In the genomic region with DNA sequence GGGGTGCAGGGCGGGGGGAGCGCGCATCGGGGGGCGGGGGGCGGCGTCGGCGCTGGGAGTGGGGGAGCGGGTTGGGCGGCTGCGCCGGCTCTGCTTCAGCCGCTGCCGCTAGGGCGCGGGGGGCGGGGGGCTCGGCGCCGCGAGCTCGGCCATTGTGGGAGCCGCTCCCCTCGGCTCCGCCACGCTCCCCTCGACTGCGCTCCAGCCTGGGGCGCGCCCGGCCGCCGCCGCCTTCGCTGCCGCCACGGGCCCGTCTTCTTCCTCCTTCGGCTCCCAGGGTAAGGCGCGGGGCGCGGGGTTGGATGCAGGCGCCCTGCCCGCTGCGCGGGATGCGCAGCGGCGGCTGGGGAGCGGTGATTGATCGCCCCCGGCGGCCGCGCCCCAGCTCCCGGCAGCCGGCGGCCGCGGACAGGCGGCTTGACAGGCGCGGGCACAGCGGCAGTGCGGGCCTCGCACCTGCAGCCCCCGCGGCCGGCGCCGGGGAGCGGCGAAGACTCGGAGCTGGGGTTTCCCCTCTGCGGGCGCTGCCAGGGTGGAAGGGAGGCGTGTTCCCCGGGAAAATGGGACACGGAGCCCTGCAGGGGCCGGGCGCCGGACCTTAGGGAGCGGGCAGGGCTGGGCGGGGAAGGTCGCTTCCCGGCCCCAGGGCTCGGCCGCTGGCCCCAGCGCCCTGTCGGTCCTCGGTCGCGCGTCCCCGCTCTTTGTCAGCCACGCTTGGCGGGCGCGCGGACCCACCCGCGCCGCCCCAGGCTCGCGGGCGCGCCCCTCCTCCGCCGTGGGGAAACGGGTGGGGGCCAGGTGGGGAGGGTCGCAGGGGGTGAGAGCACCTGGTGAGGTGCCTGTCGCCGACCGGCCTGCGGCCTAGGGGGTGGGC, we compare ENCODE assay signal across 8 cellular contexts. TPM values are rescaled to one million over a fixed set of nuclear protein-coding genes. Genes with fewer than 3 reads are reported as not detected.
DNase-seq lines count a peak whose midpoint lies in the region; ATAC-seq and TF ChIP-seq lines count a peak whose summit lies in the region.

No MANE protein-coding gene starts in this region.

- peak overlapping the region; percentile 22 to 67 (median 56) for H3K4me3 ChIP-seq in sigmoid colon

- 1% methylated on average over 115 of the region's 117 CpGs for WGBS in sigmoid colon, 2 donors

- no peak for TF ChIP-seq CTCF in sigmoid colon (IDR thresholded peaks at IDR 0.05)

- no peak for TF ChIP-seq EP300 in sigmoid colon (IDR thresholded peaks at IDR 0.05)

- H3K4me1 ChIP-seq in sigmoid colon: peaks cover 0 to 38% (median 28%) of the 10 kb centered on the region in 4 donors

- H3K36me3 ChIP-seq in sigmoid colon: no peaks in the 10 kb centered on the region

- H3K27me3 ChIP-seq in sigmoid colon: peaks cover 0 to 29% (median 20%) of the 10 kb centered on the region in 3 donors

- peak; percentile 32 to 40 for ATAC-seq in left cardiac atrium
- no peak for ATAC-seq in GM21825 (IDR thresholded peaks at IDR 0.05; ENCODE audit: unreplicated experiment)

- in situ Hi-C loops in Caki2 (cut with HindIII; ENCODE audit: low pct_unique_long_range_greater_than_20kb, low sequenced_read_pairs) (no loop called here), KBM-7 (cut with MboI; ENCODE audit: low pct_unique_long_range_greater_than_20kb, low sequenced_read_pairs) (loop anchor here (25.0 kb wide), 1 partner anchor 456 kb away; no protein-coding TSS in a partner anchor)

- H3K27ac ChIP-seq in sigmoid colon: peak overlapping the region in 2 of 4 donors; percentile 52 to 53

- intact Hi-C loops in left cardiac atrium (cut with DNase I): loop anchor here in 1 of 2 donors (2.0 kb wide), 1 partner anchor 55 kb away; a partner anchor contains a TSS
- intact Hi-C loops in sigmoid colon (cut with DNase I): no loop called here

- peak; percentile 25 for DNase-seq in Caki2 (ENCODE audit: low read depth)
- peak; percentile 25 for DNase-seq in KBM-7
- peak; percentile 8 for DNase-seq in activated T-helper 1 cell treated with Interleukin-2 at 50 U/mL for 16 hours (ENCODE audit: low read depth)
- DNase-seq in left cardiac atrium: no peak
- no peak for DNase-seq in sigmoid colon
- DNase-seq in COLO829 (ENCODE audit: low spot score): no peak
- no peak for DNase-seq in 8988T

- H3K9me3 ChIP-seq in sigmoid colon: no peaks in the 10 kb centered on the region

- no peak for TF ChIP-seq POLR2A in sigmoid colon (IDR thresholded peaks at IDR 0.05)

RNA-seq across cellular contexts. Expression of a gene that starts 55.4 kb away (rescaled TPM):
- total RNA-seq in Caki2 (2014; rRNA removed; shearing (Covaris generic); ENCODE audit: low replicate concordance): 693 and 857 TPM in 2 replicates
- 100 to 1,000 TPM; 572 to 591 TPM for total RNA-seq in left cardiac atrium
- total RNA-seq in sigmoid colon: 1,000 to 10,000 TPM in 1 of 4 donors, 100 to 1,000 TPM in 3; 525 to 1,407 (median 722) TPM
- polyA plus RNA-seq in sigmoid colon: 100 to 1,000 TPM; 586 to 662 (median 646) TPM

Comparison
In these comparisons a context has a peak if more than half of its experiments do, and no peak if none do; other contexts are left out.
1. DNase-seq: peak in Caki2 (single experiment), KBM-7 (single experiment) and activated T-helper 1 cell treated with Interleukin-2 at 50 U/mL for 16 hours (single experiment); none in left cardiac atrium (single experiment), sigmoid colon (single experiment), COLO829 (single experiment) and 8988T (single experiment).